8 cellular contexts compared by ENCODE assay signal in genomic region chr2:241701405-241702154, GRCh38.
DNase-seq lines count a peak whose midpoint lies in the region; ATAC-seq and TF ChIP-seq lines count a peak whose summit lies in the region.

Gene ING5, plus strand, starts transcription at chr2:241702039. Its CDS starts 27 bp downstream, at chr2:241702066.

- H3K27ac ChIP-seq in caudate nucleus (ENCODE audit: low read depth, low read length): peak within 1 kb of the TSS; percentile 87

- TF ChIP-seq CTCF in AG09309 (IDR thresholded peaks at IDR 0.05; ENCODE audit: control insufficient read depth, insufficient read depth, low read depth, low read length, missing control alignments): no peak

- DNase-seq in AG09309 (ENCODE audit: low read depth): no peak
- peak; percentile 79 for DNase-seq in NCI-H345 treated with DMSO at 0.1 percent for 48 hours (lab: John Stamatoyannopoulos, UW; ENCODE audit: unreplicated experiment)
- peak; percentile 94 for DNase-seq in activated CD4-positive, CD25-positive, alpha-beta regulatory T cell treated with anti-CD3 and anti-CD28 coated beads, Interleukin-2, amount 50 U/mL, for 16 hours (ENCODE audit: low read depth, low spot score)
- DNase-seq in caudate nucleus (lab: John Stamatoyannopoulos, UW): peak; percentile 13 to 95 (median 87)
- DNase-seq in islet precursor cell: peak; percentile 97
- DNase-seq in stimulated activated CD4-positive, alpha-beta T cell treated with anti-CD3 and anti-CD28 coated beads, Interleukin-12 subunit alpha, Interleukin-12 subunit beta, amount 100 ng/mL, for 4 hours: peak; percentile 98

- ATAC-seq in GM19025 (IDR thresholded peaks at IDR 0.05; ENCODE audit: low read depth, unreplicated experiment): peak; percentile 54
- peak; percentile 54 for ATAC-seq in HG03196 (IDR thresholded peaks at IDR 0.05; ENCODE audit: unreplicated experiment)

- H3K4me3 ChIP-seq in AG09309 (ENCODE audit: control insufficient read depth, low read depth, low read length): peak within 1 kb of the TSS; percentile 76
